In the genomic region with DNA sequence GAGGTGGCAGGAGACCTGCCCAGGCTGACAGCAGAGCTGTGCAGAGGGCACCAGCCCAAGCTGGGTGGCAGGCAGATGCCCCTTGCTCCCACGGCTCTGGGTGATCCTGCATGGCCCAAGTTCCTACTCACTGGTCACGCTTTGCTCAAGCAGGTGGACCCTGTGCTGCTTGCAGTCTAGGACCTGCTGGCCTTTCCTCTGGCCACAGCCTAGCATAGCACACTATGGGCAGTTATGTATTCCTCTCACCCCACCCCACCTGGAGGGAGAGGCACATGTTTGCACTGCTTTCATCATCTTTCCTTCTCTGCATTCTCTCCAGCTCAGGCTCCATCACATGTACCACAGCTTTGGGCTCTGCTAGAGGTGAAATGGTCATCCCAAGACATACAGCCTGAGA, we compare ENCODE assay signal across 25 cellular contexts. TPM values are rescaled to one million over a fixed set of nuclear protein-coding genes. Genes with fewer than 3 reads are reported as not detected.
A peak's percentile ranks its signal among the peaks of the same experiment; 100 is the strongest.
DNase-seq lines count a peak whose midpoint lies in the region; ATAC-seq, FAIRE-seq and TF ChIP-seq lines count a peak whose summit lies in the region.
"Had no signal": no experiment of that assay in that cellular context is flagged by ENCODE, and none has a peak within 500 bp of the region (broad histone marks: within the 10 kb centered on the region; RNA-seq: fewer than 3 reads in every experiment).

No MANE protein-coding gene starts in this region.

- intact Hi-C loops in sciatic nerve (cut with DNase I), result loop anchor here (2.0 to 10.0 kb wide), 2 partner anchors 40 to 72 kb away; no protein-coding TSS in a partner anchor

- CTCF ChIA-PET in HEK293 (lab: Yijun Ruan, JAX), result interaction anchor here (0.6 to 6.4 kb wide), 4 partner anchors 14 to 178 kb away, joined by 3 to 40 read pairs (median 3); no protein-coding TSS in a partner anchor
- CTCF ChIA-PET in RWPE1 (lab: Yijun Ruan, JAX), result interaction anchor here (0.7 kb wide), 1 partner anchor 70 kb away, joined by 3 read pairs; no protein-coding TSS in a partner anchor

- H3K9me3 ChIP-seq in HEK293 (ENCODE audit: control insufficient read depth, insufficient read depth, low read depth, low read length), result no peaks in the 10 kb centered on the region
- H3K9me3 ChIP-seq: BE2C, stomach, upper lobe of left lung had no signal

- DNase-seq in RWPE1 (ENCODE audit: low spot score) (no peak), epithelial cell of prostate (ENCODE audit: low read depth, low spot score) (no peak), sciatic nerve (ENCODE audit: low spot score) (no peak), DMS79 (lab: John Stamatoyannopoulos, UW) (no peak), inferior parietal cortex (ENCODE audit: extremely low spot score) (no peak), urothelium cell line (ENCODE audit: low spot score) (no peak)
- DNase-seq: activated CD4-positive, alpha-beta T cell treated with anti-CD3 and anti-CD28 coated beads for 36 hours; activated gamma-delta T cell treated with Interleukin-2 at 50 U/mL for 16 hours; activated T-cell treated with anti-CD3 and anti-CD28 coated beads, Interleukin-2, amount 50 U/mL, for 24 hours; BE2C; immature natural killer cell; left colon; NCI-H1436 treated with DMSO at 0.1 percent for 48 hours; NCI-H2081 treated with DMSO at 0.1 percent for 48 hours; NCI-H2227 treated with DMSO at 0.1 percent for 48 hours; SHP77 treated with DMSO at 0.1 percent for 48 hours; stomach; upper lobe of left lung had no signal

- no peak overlapping the region for H3K4me3 ChIP-seq in HEK293 (ENCODE audit: low read depth, low read length)
- H3K4me3 ChIP-seq: GM12878, stomach, upper lobe of left lung had no signal

- FAIRE-seq in urothelium cell line (lab: Jason Lieb, UNC), result no peak
- FAIRE-seq: GM12878, GM19239, H54 had no signal

- H3K4me1 ChIP-seq in HEK293 (ENCODE audit: control insufficient read depth, insufficient read depth, low read length), result no peaks in the 10 kb centered on the region; the same call in 1 of the 2 replicates
- H3K4me1 ChIP-seq: BE2C had no signal

- TF ChIP-seq CTCF in HEK293 (tag by site-specific recombination; IDR thresholded peaks at IDR 0.05) (no peak), RWPE1 (conservative IDR thresholded peaks at IDR 0.05; ENCODE audit: low read depth) (no peak)

- H3K27ac ChIP-seq in HEK293 (ENCODE audit: extremely low read depth, low read depth, low read length), result no peak overlapping the region
- H3K27ac ChIP-seq in RWPE1, result peak overlapping the region; percentile 60
- H3K27ac ChIP-seq in epithelial cell of prostate, result peak overlapping the region; percentile 79
- H3K27ac ChIP-seq: upper lobe of left lung had no signal

- ATAC-seq in sciatic nerve (peak; percentile 39), HG03378 (IDR thresholded peaks at IDR 0.05; ENCODE audit: unreplicated experiment) (no peak)
- ATAC-seq: activated CD4-positive, alpha-beta T cell treated with anti-CD3 and anti-CD28 coated beads for 36 hours; GM12878; left colon; Panc1; right cardiac atrium had no signal

- peaks cover 0 to 2% of the 10 kb centered on the region in 2 experiments; a peak in 2 of 3 replicates for H3K36me3 ChIP-seq in HEK293 (ENCODE audit: control insufficient read depth in 2 of 2, insufficient read depth in 1 of 2, low read length in 2 of 2)
- H3K36me3 ChIP-seq: BE2C had no signal

- POLR2A ChIA-PET in HEK293 (lab: Yijun Ruan, JAX) (interaction anchor here (1.2 kb wide), 1 partner anchor 18 kb away, joined by 6 read pairs; no protein-coding TSS in a partner anchor), RWPE1 (lab: Yijun Ruan, JAX; ENCODE audit: low non-redundant PET) (interaction anchor here (0.6 kb wide), 1 partner anchor 36 kb away, joined by 3 read pairs; no protein-coding TSS in a partner anchor)

TF ChIP-seq in HEK293, 187 proteins besides CTCF, POLR2A, EP300 and RAD21:
- TF ChIP-seq ZNF324 (tag by site-specific recombination; IDR thresholded peaks at IDR 0.05) (no peak), GLI2 (tag by site-specific recombination; IDR thresholded peaks at IDR 0.05; ENCODE audit: borderline replicate concordance, low read depth) (no peak), GLIS1 (tag by site-specific recombination; IDR thresholded peaks at IDR 0.05) (0 out of 2 replicates have a peak, but pooled peaks have one; percentile 4), ZNF596 (tag by site-specific recombination; IDR thresholded peaks at IDR 0.05) (no peak), ZBTB8A (tag by site-specific recombination; IDR thresholded peaks at IDR 0.05) (no peak)
- TF ChIP-seq, protein P1, sequence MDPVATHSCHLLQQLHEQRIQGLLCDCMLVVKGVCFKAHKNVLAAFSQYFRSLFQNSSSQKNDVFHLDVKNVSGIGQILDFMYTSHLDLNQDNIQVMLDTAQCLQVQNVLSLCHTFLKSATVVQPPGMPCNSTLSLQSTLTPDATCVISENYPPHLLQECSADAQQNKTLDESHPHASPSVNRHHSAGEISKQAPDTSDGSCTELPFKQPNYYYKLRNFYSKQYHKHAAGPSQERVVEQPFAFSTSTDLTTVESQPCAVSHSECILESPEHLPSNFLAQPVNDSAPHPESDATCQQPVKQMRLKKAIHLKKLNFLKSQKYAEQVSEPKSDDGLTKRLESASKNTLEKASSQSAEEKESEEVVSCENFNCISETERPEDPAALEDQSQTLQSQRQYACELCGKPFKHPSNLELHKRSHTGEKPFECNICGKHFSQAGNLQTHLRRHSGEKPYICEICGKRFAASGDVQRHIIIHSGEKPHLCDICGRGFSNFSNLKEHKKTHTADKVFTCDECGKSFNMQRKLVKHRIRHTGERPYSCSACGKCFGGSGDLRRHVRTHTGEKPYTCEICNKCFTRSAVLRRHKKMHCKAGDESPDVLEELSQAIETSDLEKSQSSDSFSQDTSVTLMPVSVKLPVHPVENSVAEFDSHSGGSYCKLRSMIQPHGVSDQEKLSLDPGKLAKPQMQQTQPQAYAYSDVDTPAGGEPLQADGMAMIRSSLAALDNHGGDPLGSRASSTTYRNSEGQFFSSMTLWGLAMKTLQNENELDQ (tag by site-specific recombination; IDR thresholded peaks at IDR 0.05; ENCODE audit: low read depth), result no peak

RNA-seq across cellular contexts. Expression of a gene that starts 19.6 kb away (rescaled TPM):
- total RNA-seq in sciatic nerve, result 257 TPM
